ENCODE assay signal across 12 cellular contexts in the genomic region with DNA sequence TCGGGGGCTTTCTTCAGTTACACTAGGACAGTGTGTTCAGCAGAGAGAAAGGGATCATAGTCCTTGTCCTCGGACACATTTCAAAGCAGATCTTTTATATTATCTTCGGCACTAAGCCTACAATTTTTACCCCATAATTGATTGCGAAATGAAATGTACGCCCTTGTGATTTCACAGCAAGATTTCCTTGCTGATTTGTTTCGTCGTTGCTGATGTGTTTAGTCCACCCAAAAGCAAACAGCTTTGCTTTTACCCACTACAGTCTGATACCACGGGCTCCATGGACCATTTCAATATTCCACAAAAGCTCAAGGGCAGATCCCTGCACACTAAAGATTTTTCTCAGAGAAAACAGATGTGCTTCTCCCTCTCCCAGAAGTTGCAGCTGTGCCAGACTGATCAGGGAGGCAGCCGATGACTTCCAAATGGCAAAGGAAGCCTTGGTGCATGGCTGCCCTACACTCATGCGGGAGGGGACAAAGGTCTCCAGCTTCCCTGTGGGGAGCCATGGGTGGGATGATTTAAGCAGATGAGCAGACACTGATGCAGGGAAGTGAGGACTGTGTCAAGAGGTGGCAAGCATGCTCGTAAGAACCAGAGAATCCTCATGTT.
DNase-seq lines count a peak whose midpoint lies in the region; ATAC-seq and TF ChIP-seq lines count a peak whose summit lies in the region.
"Had no signal": no experiment of that assay in that cellular context is flagged by ENCODE, and none has a peak within 500 bp of the region (broad histone marks: within the 10 kb centered on the region; RNA-seq: fewer than 3 reads in every experiment).

No MANE protein-coding gene starts in this region.

- H3K4me3 ChIP-seq in esophagus muscularis mucosa: peak overlapping the region; percentile 0 to 32 (median 14)
- H3K4me3 ChIP-seq in mucosa of descending colon: no peak overlapping the region
- H3K4me3 ChIP-seq in tibial nerve: peak overlapping the region in 3 of 4 donors; percentile 9 to 22 (median 20)
- H3K4me3 ChIP-seq: SJCRH30 had no signal

- intact Hi-C loops in esophagus muscularis mucosa (cut with DNase I) (loop anchor here (5.0 kb wide), 1 partner anchor 82 kb away; a partner anchor contains a TSS), mucosa of descending colon (cut with DNase I, micrococcal nuclease) (no loop called here)

- TF ChIP-seq CTCF in esophagus muscularis mucosa (IDR thresholded peaks at IDR 0.05): no peak
- no peak for TF ChIP-seq CTCF in mucosa of descending colon (IDR thresholded peaks at IDR 0.05)
- TF ChIP-seq CTCF in tibial nerve (IDR thresholded peaks at IDR 0.05): no peak

- ATAC-seq in mucosa of descending colon: peak; percentile 20
- no peak for ATAC-seq in HG03175 (IDR thresholded peaks at IDR 0.05; ENCODE audit: unreplicated experiment)
- ATAC-seq in GM19023 (IDR thresholded peaks at IDR 0.05; ENCODE audit: unreplicated experiment): no peak
- ATAC-seq: activated CD8-positive, alpha-beta memory T cell treated with anti-CD3 and anti-CD28 coated beads, Interleukin-2, amount 10 ng/mL, durations not matched to agents 7 days and 5 days had no signal

- peaks cover 0 to 8% (median 0%) of the 10 kb centered on the region in 4 donors for H3K36me3 ChIP-seq in esophagus muscularis mucosa
- no peaks in the 10 kb centered on the region for H3K36me3 ChIP-seq in mucosa of descending colon (ENCODE audit: low read depth)
- peaks cover 0 to 4% (median 0%) of the 10 kb centered on the region in 3 donors for H3K36me3 ChIP-seq in tibial nerve
- H3K36me3 ChIP-seq: SJCRH30 had no signal

- H3K27me3 ChIP-seq in esophagus muscularis mucosa (no peaks in the 10 kb centered on the region), tibial nerve (no peaks in the 10 kb centered on the region)
- H3K27me3 ChIP-seq: SJCRH30 had no signal

- H3K4me1 ChIP-seq in esophagus muscularis mucosa (peaks cover 30 to 88% (median 83%) of the 10 kb centered on the region in 4 donors), mucosa of descending colon (ENCODE audit: low read depth) (peaks cover 13% of the 10 kb centered on the region), tibial nerve (peaks cover 0 to 74% (median 35%) of the 10 kb centered on the region in 4 donors)

- peak overlapping the region; percentile 68 to 79 (median 72) for H3K27ac ChIP-seq in esophagus muscularis mucosa (replicated peaks in 1 of 4)
- peak overlapping the region; percentile 77 to 90 (median 86) for H3K27ac ChIP-seq in tibial nerve
- H3K27ac ChIP-seq: 22Rv1, SJCRH30 had no signal

- H3K9me3 ChIP-seq in esophagus muscularis mucosa (no peaks in the 10 kb centered on the region), mucosa of descending colon (no peaks in the 10 kb centered on the region), tibial nerve (no peaks in the 10 kb centered on the region)
- H3K9me3 ChIP-seq: SJCRH30 had no signal

- TF ChIP-seq POLR2A in esophagus muscularis mucosa (IDR thresholded peaks at IDR 0.05; ENCODE audit: low read depth) (no peak), tibial nerve (IDR thresholded peaks at IDR 0.05) (no peak)

- TF ChIP-seq EP300 in esophagus muscularis mucosa (IDR thresholded peaks at IDR 0.05): no peak
- TF ChIP-seq EP300 in tibial nerve (IDR thresholded peaks at IDR 0.05): peak; percentile 50 to 84

- 53% methylated on average over 9 of the region's 11 CpGs for WGBS in esophagus muscularis mucosa
- WGBS in tibial nerve, 2 donors: 24% methylated on average over 11 of the region's 11 CpGs

- DNase-seq in NCI-H2227 (lab: John Stamatoyannopoulos, UW; ENCODE audit: unreplicated experiment) (peak; percentile 9), NCI-H2227 treated with DMSO at 0.1 percent for 48 hours (lab: John Stamatoyannopoulos, UW) (no peak), esophagus muscularis mucosa (ENCODE audit: extremely low spot score) (no peak), mucosa of descending colon (no peak), tibial nerve (ENCODE audit: low spot score in 2 of 2) (no peak), RPMI8226 (no peak)
- DNase-seq: activated CD8-positive, alpha-beta memory T cell treated with anti-CD3 and anti-CD28 coated beads, Interleukin-2, amount 10 ng/mL, durations not matched to agents 7 days and 5 days; NCI-H1092 had no signal
